In the genomic region with DNA sequence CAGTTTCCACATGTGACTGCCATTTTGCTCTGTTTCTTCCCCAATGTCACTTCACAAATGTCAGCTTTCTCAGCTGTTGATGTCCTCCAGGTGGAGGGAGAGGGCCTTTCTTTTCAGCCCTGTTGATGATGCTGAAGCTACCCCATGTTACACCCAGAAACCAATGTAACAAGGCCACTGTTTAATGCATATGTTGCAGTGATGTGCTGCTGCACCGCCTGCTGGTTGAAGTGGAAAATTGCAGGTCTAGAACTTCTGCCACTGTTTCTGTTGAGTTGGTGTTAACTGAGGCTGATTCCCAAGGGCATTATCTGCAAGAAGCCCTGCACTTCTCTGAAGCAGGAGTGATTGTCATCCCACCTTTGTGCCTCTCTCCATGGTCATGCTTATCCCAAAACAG, we compare ENCODE assay signal across 9 cellular contexts.
DNase-seq lines count a peak whose midpoint lies in the region; ATAC-seq and TF ChIP-seq lines count a peak whose summit lies in the region.
"Had no signal": no experiment of that assay in that cellular context is flagged by ENCODE, and none has a peak within 500 bp of the region (broad histone marks: within the 10 kb centered on the region; RNA-seq: fewer than 3 reads in every experiment).

No MANE protein-coding gene starts in this region.

- no peak overlapping the region for H3K27ac Mint-ChIP-seq in activated CD4-positive, alpha-beta T cell treated with anti-CD3 and anti-CD28 coated beads for 36 hours

- CTCF ChIA-PET in activated CD4-positive, alpha-beta T cell treated with anti-CD3 and anti-CD28 coated beads for 36 hours (lab: Charles Lee): interaction anchor here (1.2 to 1.8 kb wide), 2 partner anchors 8 to 12 kb away, joined by 3 to 5 read pairs; no protein-coding TSS in a partner anchor

- intact Hi-C loops in activated CD4-positive, alpha-beta T cell treated with anti-CD3 and anti-CD28 coated beads for 36 hours (cut with DNase I, micrococcal nuclease): loop anchor here in 1 of 2 experiments (1.0 kb wide), 1 partner anchor 359 kb away; no protein-coding TSS in a partner anchor
- intact Hi-C loops in psoas muscle (cut with DNase I): loop anchor here in 1 of 2 donors (5.0 kb wide), 1 partner anchor 41 kb away; no protein-coding TSS in a partner anchor

- no peak overlapping the region for H3K27ac ChIP-seq in psoas muscle
- H3K27ac ChIP-seq: BLaER1 treated with 17β-estradiol and CSF1 and Interleukin-3, amounts not matched to agents 10 nM and 100 nM had no signal

- DNase-seq in activated CD4-positive, alpha-beta T cell treated with anti-CD3 and anti-CD28 coated beads for 36 hours: peak; percentile 22
- DNase-seq in activated CD4-positive, alpha-beta T cell treated with anti-CD3 and anti-CD28 coated beads, Interleukin-2, amount 50 U/mL, for 1 hour: no peak
- peak; percentile 77 for DNase-seq in NB4 (ENCODE audit: low read depth)
- DNase-seq in epithelial cell of proximal tubule (ENCODE audit: low read depth): no peak
- no peak for DNase-seq in psoas muscle
- no peak for DNase-seq in hepatic stellate cell (ENCODE audit: low spot score)
- DNase-seq in HuH-7 (ENCODE audit: low spot score): no peak

- no peaks in the 10 kb centered on the region for H3K4me1 ChIP-seq in psoas muscle
- H3K4me1 ChIP-seq: BLaER1 treated with 17β-estradiol and CSF1 and Interleukin-3, amounts not matched to agents 10 nM and 100 nM had no signal

- H3K9me3 ChIP-seq in psoas muscle: peaks cover 4% of the 10 kb centered on the region

- H3K4me1 Mint-ChIP-seq in activated CD4-positive, alpha-beta T cell treated with anti-CD3 and anti-CD28 coated beads for 36 hours: no peaks in the 10 kb centered on the region

- no peaks in the 10 kb centered on the region for H3K36me3 ChIP-seq in psoas muscle (ENCODE audit: insufficient read depth in 1 of 2, low read depth in 1 of 2)

- 29 to 57% (median 36%) methylated on average over 1 of the region's 1 CpG for WGBS in psoas muscle, 3 donors

- no peak overlapping the region for H3K4me3 Mint-ChIP-seq in activated CD4-positive, alpha-beta T cell treated with anti-CD3 and anti-CD28 coated beads for 36 hours

- TF ChIP-seq CTCF in NB4 (IDR thresholded peaks at IDR 0.05; ENCODE audit: low read depth, low read length) (peak; percentile 94), epithelial cell of proximal tubule (conservative IDR thresholded peaks at IDR 0.05; ENCODE audit: low read depth, low read length) (peak; percentile 64), psoas muscle (IDR thresholded peaks at IDR 0.05) (peak; percentile 29)

- no peaks in the 10 kb centered on the region for H3K27me3 ChIP-seq in psoas muscle (ENCODE audit: insufficient read depth in 3 of 3, low read length in 2 of 3)
- H3K27me3 ChIP-seq: BLaER1 treated with 17β-estradiol and CSF1 and Interleukin-3, amounts not matched to agents 10 nM and 100 nM had no signal

- no peaks in the 10 kb centered on the region for H3K27me3 Mint-ChIP-seq in activated CD4-positive, alpha-beta T cell treated with anti-CD3 and anti-CD28 coated beads for 36 hours

- ATAC-seq in activated CD4-positive, alpha-beta T cell treated with anti-CD3 and anti-CD28 coated beads for 36 hours: no peak
- ATAC-seq in psoas muscle (no peak), HG03469 (IDR thresholded peaks at IDR 0.05; ENCODE audit: unreplicated experiment) (no peak)

- H3K9me3 Mint-ChIP-seq in activated CD4-positive, alpha-beta T cell treated with anti-CD3 and anti-CD28 coated beads for 36 hours (ENCODE audit: low read depth): peaks cover 22% of the 10 kb centered on the region

- H3K4me3 ChIP-seq in NB4 (ENCODE audit: low read depth, low read length) (no peak overlapping the region), epithelial cell of proximal tubule (ENCODE audit: low read depth, low read length) (no peak overlapping the region), psoas muscle (no peak overlapping the region)
- H3K4me3 ChIP-seq: BLaER1 treated with 17β-estradiol and CSF1 and Interleukin-3, amounts not matched to agents 10 nM and 100 nM had no signal

- TF ChIP-seq POLR2A in NB4 (IDR thresholded peaks at IDR 0.05; ENCODE audit: extremely low read depth, insufficient read length): no peak

- peaks cover 54% of the 10 kb centered on the region for H3K36me3 Mint-ChIP-seq in activated CD4-positive, alpha-beta T cell treated with anti-CD3 and anti-CD28 coated beads for 36 hours (ENCODE audit: low read depth)

- POLR2A ChIA-PET in activated CD4-positive, alpha-beta T cell treated with anti-CD3 and anti-CD28 coated beads for 36 hours (lab: Charles Lee): no interaction called here

Comparison
In these comparisons a context has a peak if more than half of its experiments do, and no peak if none do; other contexts are left out.
1. DNase-seq: peak in activated CD4-positive, alpha-beta T cell treated with anti-CD3 and anti-CD28 coated beads for 36 hours (single experiment) and NB4 (single experiment); none in activated CD4-positive, alpha-beta T cell treated with anti-CD3 and anti-CD28 coated beads, Interleukin-2, amount 50 U/mL, for 1 hour (single experiment), epithelial cell of proximal tubule (single experiment), psoas muscle (0 of 2), hepatic stellate cell (single experiment) and HuH-7 (single experiment).
2. CTCF ChIP-seq: peak in every context shown above with its lines; median percentile 94 in NB4; 64 in epithelial cell of proximal tubule; 29 in psoas muscle.